Comparison of ENCODE assay signal across 1 cellular context in genomic region chr7:30254248-30254647, GRCh38.
TF ChIP-seq lines count a peak whose summit lies in the region.

No MANE protein-coding gene starts in this region.

TF ChIP-seq in HepG2, 621 proteins besides CTCF, POLR2A, EP300 and RAD21:
- TF ChIP-seq STAT6 (CRISPR knock-in tag; IDR thresholded peaks at IDR 0.05; ENCODE audit: borderline replicate concordance) (no peak), NFE2L2 (IDR thresholded peaks at IDR 0.05; ENCODE audit: low read length) (no peak), ZSCAN29 (CRISPR knock-in tag; conservative IDR thresholded peaks at IDR 0.05) (peak; percentile 10; the same call in 1 of the 2 replicates), ZNF784 (CRISPR knock-in tag; IDR thresholded peaks at IDR 0.05; ENCODE audit: borderline replicate concordance) (0 out of 2 replicates have a peak, but pooled peaks have one; percentile 1), ZNF264 (CRISPR knock-in tag; IDR thresholded peaks at IDR 0.05) (0 out of 2 replicates have a peak, but pooled peaks have one; percentile 23)
